22 cellular contexts compared by ENCODE assay signal in genomic region chr4:90187148-90187884, GRCh38.
DNase-seq lines count a peak whose midpoint lies in the region; FAIRE-seq and TF ChIP-seq lines count a peak whose summit lies in the region.
"Had no signal": no experiment of that assay in that cellular context is flagged by ENCODE, and none has a peak within 500 bp of the region (broad histone marks: within the 10 kb centered on the region; RNA-seq: fewer than 3 reads in every experiment).

No MANE protein-coding gene starts in this region.

- DNase-seq in DMS 273 (lab: John Stamatoyannopoulos, UW; ENCODE audit: unreplicated experiment) (peak; percentile 39), NCI-H1694 treated with DMSO at 0.1 percent for 48 hours (lab: John Stamatoyannopoulos, UW) (peak; percentile 34), NCI-H526 treated with DMSO at 0.1 percent for 48 hours (lab: John Stamatoyannopoulos, UW) (peak; percentile 47), GM10266 (ENCODE audit: extremely low spot score) (no peak), ascending aorta (ENCODE audit: low spot score in 2 of 2) (no peak), cerebellar cortex (ENCODE audit: low spot score) (no peak), GM19239 (ENCODE audit: insufficient read length, low spot score) (no peak)
- DNase-seq: CD4-positive, alpha-beta memory T cell; EL; foreskin fibroblast; kidney; mammary epithelial cell; naive thymus-derived CD4-positive, alpha-beta T cell; NCI-H774; pancreas; Peyer's patch; T1000 had no signal

- POLR2A ChIA-PET in HEK293 (lab: Yijun Ruan, JAX) = no interaction called here

- no peak for FAIRE-seq in GM19239 (lab: Jason Lieb, UNC)
- FAIRE-seq: bronchial epithelial cell, HepG2, kidney, pancreas had no signal

- intact Hi-C loops in ascending aorta (cut with DNase I) = no loop called here

- H3K4me3 ChIP-seq in HEK293 (ENCODE audit: low read depth, low read length) = no peak overlapping the region
- no peak overlapping the region for H3K4me3 ChIP-seq in ascending aorta
- H3K4me3 ChIP-seq: pancreas, Peyer's patch, SK-N-MC, vagina had no signal

- H3K9me3 ChIP-seq in HEK293 (ENCODE audit: control insufficient read depth, insufficient read depth, low read depth, low read length) (no peaks in the 10 kb centered on the region), ascending aorta (no peaks in the 10 kb centered on the region)
- H3K9me3 ChIP-seq: pancreas, Peyer's patch, vagina had no signal

- CTCF ChIA-PET in HEK293 (lab: Yijun Ruan, JAX) = interaction anchor here (0.6 kb wide), 1 partner anchor 1847 kb away, joined by 3 read pairs; no protein-coding TSS in a partner anchor

- no peaks in the 10 kb centered on the region for H3K27me3 ChIP-seq in ascending aorta
- H3K27me3 ChIP-seq: pancreas, Peyer's patch, vagina had no signal

- TF ChIP-seq CTCF in HEK293 (tag by site-specific recombination; IDR thresholded peaks at IDR 0.05) (no peak), GM10266 (IDR thresholded peaks at IDR 0.05; ENCODE audit: control insufficient read depth, insufficient read depth, low read depth, missing control alignments) (no peak), ascending aorta (IDR thresholded peaks at IDR 0.05) (no peak)

- no peaks in the 10 kb centered on the region for H3K36me3 ChIP-seq in HEK293 (ENCODE audit: control insufficient read depth in 2 of 2, insufficient read depth in 1 of 2, low read length in 2 of 2)
- no peaks in the 10 kb centered on the region for H3K36me3 ChIP-seq in ascending aorta
- H3K36me3 ChIP-seq: pancreas, Peyer's patch, vagina had no signal

- H3K4me1 ChIP-seq in HEK293 (ENCODE audit: control insufficient read depth, insufficient read depth, low read length) (peaks cover 10% of the 10 kb centered on the region), ascending aorta (no peaks in the 10 kb centered on the region)
- H3K4me1 ChIP-seq: vagina had no signal

- H3K27ac ChIP-seq in HEK293 (ENCODE audit: extremely low read depth, low read depth, low read length) (no peak overlapping the region), ascending aorta (no peak overlapping the region)
- H3K27ac ChIP-seq: pancreas, SK-N-MC, vagina had no signal

TF ChIP-seq in HEK293, 187 proteins besides CTCF, POLR2A, EP300 and RAD21:
- TF ChIP-seq ZNF423 (tag by site-specific recombination; IDR thresholded peaks at IDR 0.05) (no peak), ZSCAN18 (tag by site-specific recombination; IDR thresholded peaks at IDR 0.05) (no peak), GLI2 (tag by site-specific recombination; IDR thresholded peaks at IDR 0.05; ENCODE audit: borderline replicate concordance, low read depth) (no peak), ZBTB20 (tag by site-specific recombination; IDR thresholded peaks at IDR 0.05) (no peak), PRDM1 (tag by site-specific recombination; IDR thresholded peaks at IDR 0.05) (no peak), KLF8 (tag by site-specific recombination; IDR thresholded peaks at IDR 0.05) (no peak), SCRT1 (tag by site-specific recombination; IDR thresholded peaks at IDR 0.05; ENCODE audit: borderline replicate concordance) (no peak), ZNF596 (tag by site-specific recombination; IDR thresholded peaks at IDR 0.05) (no peak), ZNF362 (tag by site-specific recombination; IDR thresholded peaks at IDR 0.05) (peak; percentile 67; the same call in 1 of the 2 replicates), SP7 (tag by site-specific recombination; IDR thresholded peaks at IDR 0.05) (peak; percentile 93), ZNF645 (tag by site-specific recombination; IDR thresholded peaks at IDR 0.05) (no peak), HOXA7 (CRISPR knock-in tag; IDR thresholded peaks at IDR 0.05; ENCODE audit: borderline replicate concordance) (no peak), ZNF585B (tag by site-specific recombination; IDR thresholded peaks at IDR 0.05) (no peak), OSR2 (tag by site-specific recombination; IDR thresholded peaks at IDR 0.05) (peak; percentile 88), ZNF561 (tag by site-specific recombination; IDR thresholded peaks at IDR 0.05; ENCODE audit: borderline replicate concordance) (no peak), SETDB1 (IDR thresholded peaks at IDR 0.05; ENCODE audit: insufficient read length, low read length) (no peak), WT1 (tag by site-specific recombination; IDR thresholded peaks at IDR 0.05) (peak; percentile 49; the same call in 1 of the 2 replicates)
- TF ChIP-seq, protein P1, sequence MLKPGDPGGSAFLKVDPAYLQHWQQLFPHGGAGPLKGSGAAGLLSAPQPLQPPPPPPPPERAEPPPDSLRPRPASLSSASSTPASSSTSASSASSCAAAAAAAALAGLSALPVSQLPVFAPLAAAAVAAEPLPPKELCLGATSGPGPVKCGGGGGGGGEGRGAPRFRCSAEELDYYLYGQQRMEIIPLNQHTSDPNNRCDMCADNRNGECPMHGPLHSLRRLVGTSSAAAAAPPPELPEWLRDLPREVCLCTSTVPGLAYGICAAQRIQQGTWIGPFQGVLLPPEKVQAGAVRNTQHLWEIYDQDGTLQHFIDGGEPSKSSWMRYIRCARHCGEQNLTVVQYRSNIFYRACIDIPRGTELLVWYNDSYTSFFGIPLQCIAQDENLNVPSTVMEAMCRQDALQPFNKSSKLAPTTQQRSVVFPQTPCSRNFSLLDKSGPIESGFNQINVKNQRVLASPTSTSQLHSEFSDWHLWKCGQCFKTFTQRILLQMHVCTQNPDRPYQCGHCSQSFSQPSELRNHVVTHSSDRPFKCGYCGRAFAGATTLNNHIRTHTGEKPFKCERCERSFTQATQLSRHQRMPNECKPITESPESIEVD (tag by site-specific recombination; IDR thresholded peaks at IDR 0.05) = peak; percentile 56; the same call in 1 of the 2 replicates

Comparison
In these comparisons a context has a peak if more than half of its experiments do, and no peak if none do; other contexts are left out.
1. DNase-seq: peak in DMS 273 (single experiment), NCI-H1694 treated with DMSO at 0.1 percent for 48 hours (single experiment) and NCI-H526 treated with DMSO at 0.1 percent for 48 hours (single experiment); none in GM10266 (single experiment), ascending aorta (0 of 2), cerebellar cortex (single experiment) and GM19239 (single experiment).